In genomic region chr1:247056071-247056470, GRCh38 we compare ENCODE assay signal across 33 cellular contexts. TPM values are rescaled to one million over a fixed set of nuclear protein-coding genes. Genes with fewer than 3 reads are reported as not detected.
"Had no signal": no experiment of that assay in that cellular context is flagged by ENCODE, and none has a peak within 500 bp of the region (broad histone marks: within the 10 kb centered on the region; RNA-seq: fewer than 3 reads in every experiment).

No MANE protein-coding gene starts in this region.

- DNase-seq: dermis blood vessel endothelial cell; effector memory CD4-positive, alpha-beta T cell; foreskin keratinocyte; heart left ventricle; left cardiac atrium; left lung; mesendoderm; midbrain; naive thymus-derived CD8-positive, alpha-beta T cell; nephron progenitor cell; occipital lobe; ovary; posterior cingulate gyrus; psoas muscle; right cardiac atrium; sigmoid colon; small intestine; stimulated activated CD4-positive, alpha-beta T cell treated with anti-CD3 and anti-CD28 coated beads, Interleukin-12 subunit alpha, Interleukin-12 subunit beta, amount 100 ng/mL, for 4 hours; stimulated activated CD4-positive, alpha-beta T cell treated with anti-CD3 and anti-CD28 coated beads, Interleukin-1b, Interleukin-23, amount 100 ng/mL, for 48 hours; stimulated activated CD4-positive, alpha-beta T cell treated with anti-CD3 and anti-CD28 coated beads, Interleukin-4, amount 100 ng/mL, for 1 hour; stimulated activated CD8-positive, alpha-beta memory T cell treated with anti-CD3 and anti-CD28 coated beads, Interleukin-4, amount 100 ng/mL, for 48 hours; stimulated activated naive CD4-positive, alpha-beta T cell; stomach; thyroid gland; trophoblast cell had no signal

- H3K4me1 Mint-ChIP-seq: nephron progenitor cell had no signal

- FAIRE-seq: endothelial cell of umbilical vein, small intestine had no signal

- H3K4me3 Mint-ChIP-seq: nephron progenitor cell had no signal

- H3K4me3 ChIP-seq: coronary artery, esophagus muscularis mucosa, gastroesophageal sphincter, heart left ventricle, hepatocyte, left lung, ovary, psoas muscle, sigmoid colon, stomach, thyroid gland, vagina had no signal

- H3K27ac Mint-ChIP-seq: naive thymus-derived CD8-positive, alpha-beta T cell; nephron progenitor cell had no signal

- H3K27me3 Mint-ChIP-seq: naive thymus-derived CD8-positive, alpha-beta T cell had no signal

RNA-seq across cellular contexts. Expression of gene ZNF695, which starts 48.2 kb away (rescaled TPM):
- total RNA-seq: esophagus muscularis mucosa; gastroesophageal sphincter; lower leg skin; naive thymus-derived CD8-positive, alpha-beta T cell; psoas muscle; ureter had no signal
